Comparison of ENCODE assay signal across 1 cellular context in the genomic region with DNA sequence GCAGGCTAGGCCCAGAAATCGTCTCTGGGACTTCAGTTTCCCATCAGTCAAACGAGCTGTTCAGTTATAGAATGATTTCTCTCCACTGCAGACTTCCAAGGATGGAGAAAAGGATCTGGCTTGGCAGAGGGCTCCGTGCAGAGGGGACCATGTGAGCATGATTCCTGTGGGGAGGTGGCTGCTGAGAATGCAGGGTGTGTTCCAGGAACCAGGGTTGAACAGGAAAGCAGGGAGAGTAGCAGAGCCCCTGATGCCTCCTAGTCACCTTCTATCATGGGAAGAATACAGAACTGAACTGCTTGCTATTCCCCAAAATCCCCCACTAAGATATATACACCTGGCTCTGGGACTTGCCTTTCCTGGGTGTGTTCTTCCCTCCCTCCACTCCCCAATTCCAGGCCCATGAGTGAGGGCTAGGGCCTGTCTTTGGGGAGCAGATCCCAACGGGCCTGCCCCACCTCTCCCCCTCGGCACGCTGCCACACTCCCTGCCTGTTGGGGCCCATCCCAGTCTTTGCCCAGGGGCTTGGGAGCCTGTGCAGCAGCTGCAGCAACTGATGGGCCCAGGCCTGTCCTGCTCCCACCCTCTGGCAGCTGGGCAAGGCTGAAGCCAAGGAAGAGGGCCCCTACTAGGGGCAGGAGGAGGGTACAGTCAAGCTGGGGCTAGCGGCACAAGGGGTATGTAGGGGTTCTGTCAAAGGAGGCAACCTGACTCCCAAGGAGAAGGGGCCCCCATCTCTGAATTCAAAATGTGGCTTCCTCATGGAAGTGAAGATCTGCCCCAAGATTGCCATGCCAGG.
TF ChIP-seq lines count a peak whose summit lies in the region.

No MANE protein-coding gene starts in this region.

TF ChIP-seq in HCT116, 20 proteins besides CTCF, POLR2A, EP300 and RAD21 (continued from another document):
- TF ChIP-seq, protein P1, sequence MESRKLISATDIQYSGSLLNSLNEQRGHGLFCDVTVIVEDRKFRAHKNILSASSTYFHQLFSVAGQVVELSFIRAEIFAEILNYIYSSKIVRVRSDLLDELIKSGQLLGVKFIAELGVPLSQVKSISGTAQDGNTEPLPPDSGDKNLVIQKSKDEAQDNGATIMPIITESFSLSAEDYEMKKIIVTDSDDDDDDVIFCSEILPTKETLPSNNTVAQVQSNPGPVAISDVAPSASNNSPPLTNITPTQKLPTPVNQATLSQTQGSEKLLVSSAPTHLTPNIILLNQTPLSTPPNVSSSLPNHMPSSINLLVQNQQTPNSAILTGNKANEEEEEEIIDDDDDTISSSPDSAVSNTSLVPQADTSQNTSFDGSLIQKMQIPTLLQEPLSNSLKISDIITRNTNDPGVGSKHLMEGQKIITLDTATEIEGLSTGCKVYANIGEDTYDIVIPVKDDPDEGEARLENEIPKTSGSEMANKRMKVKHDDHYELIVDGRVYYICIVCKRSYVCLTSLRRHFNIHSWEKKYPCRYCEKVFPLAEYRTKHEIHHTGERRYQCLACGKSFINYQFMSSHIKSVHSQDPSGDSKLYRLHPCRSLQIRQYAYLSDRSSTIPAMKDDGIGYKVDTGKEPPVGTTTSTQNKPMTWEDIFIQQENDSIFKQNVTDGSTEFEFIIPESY (IDR thresholded peaks at IDR 0.05; ENCODE audit: extremely low read depth, insufficient replicate concordance, low read length) = no peak
- TF ChIP-seq EGR1 (IDR thresholded peaks at IDR 0.05; ENCODE audit: low read depth) (no peak), ZFX (IDR thresholded peaks at IDR 0.05) (peak; percentile 17; the same call in 1 of the 2 replicates), SP1 (IDR thresholded peaks at IDR 0.05; ENCODE audit: low read depth) (no peak), CBX3 (IDR thresholded peaks at IDR 0.05; ENCODE audit: low read depth) (no peak), REST (IDR thresholded peaks at IDR 0.05; ENCODE audit: low read depth) (no peak)
